17 cellular contexts compared by ENCODE assay signal in genomic region chr21:34833465-34833864, GRCh38.
DNase-seq lines count a peak whose midpoint lies in the region; ATAC-seq and TF ChIP-seq lines count a peak whose summit lies in the region.
"Had no signal": no experiment of that assay in that cellular context is flagged by ENCODE, and none has a peak within 500 bp of the region (broad histone marks: within the 10 kb centered on the region; RNA-seq: fewer than 3 reads in every experiment).

No MANE protein-coding gene starts in this region.

- H3K9me3 Mint-ChIP-seq in activated CD4-positive, alpha-beta T cell treated with anti-CD3 and anti-CD28 coated beads for 36 hours (ENCODE audit: low read depth) = no peaks in the 10 kb centered on the region
- no peaks in the 10 kb centered on the region for H3K9me3 Mint-ChIP-seq in CD8-positive, alpha-beta T cell

- no peak for ATAC-seq in activated CD4-positive, alpha-beta T cell treated with anti-CD3 and anti-CD28 coated beads for 36 hours
- no peak for ATAC-seq in CD8-positive, alpha-beta T cell
- ATAC-seq in left lobe of liver = peak; percentile 43
- ATAC-seq in PC-3 = no peak
- no peak for ATAC-seq in GM19035 (IDR thresholded peaks at IDR 0.05; ENCODE audit: unreplicated experiment)
- ATAC-seq: Right ventricle myocardium inferior had no signal

- intact Hi-C loops in activated CD4-positive, alpha-beta T cell treated with anti-CD3 and anti-CD28 coated beads for 36 hours (cut with DNase I, micrococcal nuclease) = no loop called here
- intact Hi-C loops in CD8-positive, alpha-beta T cell (cut with DNase I, micrococcal nuclease) = no loop called here
- intact Hi-C loops in PC-3 (cut with micrococcal nuclease) = no loop called here

- no peaks in the 10 kb centered on the region for H4K20me1 ChIP-seq in PC-3 (ENCODE audit: low read length)

- peaks cover 16% of the 10 kb centered on the region for H3K4me1 ChIP-seq in CD8-positive, alpha-beta T cell (ENCODE audit: insufficient read depth, low read length)
- H3K4me1 ChIP-seq in PC-3 (ENCODE audit: insufficient read depth, low read length) = peaks cover 34% of the 10 kb centered on the region

- TF ChIP-seq CTCF in CD8-positive, alpha-beta T cell (IDR thresholded peaks at IDR 0.05) = no peak
- TF ChIP-seq CTCF in PC-3 (conservative IDR thresholded peaks at IDR 0.05; ENCODE audit: low read depth, low read length) = no peak

- H3K4me3 Mint-ChIP-seq in activated CD4-positive, alpha-beta T cell treated with anti-CD3 and anti-CD28 coated beads for 36 hours = no peak overlapping the region
- H3K4me3 Mint-ChIP-seq in CD8-positive, alpha-beta T cell = no peak overlapping the region

- H3F3A ChIP-seq in PC-3 (ENCODE audit: low read length, unreplicated experiment) = peaks cover 20% of the 10 kb centered on the region

- H3K4me1 Mint-ChIP-seq in activated CD4-positive, alpha-beta T cell treated with anti-CD3 and anti-CD28 coated beads for 36 hours = peaks cover 34% of the 10 kb centered on the region
- peaks cover 36% of the 10 kb centered on the region for H3K4me1 Mint-ChIP-seq in CD8-positive, alpha-beta T cell (ENCODE audit: low read depth)

- H3K4me2 ChIP-seq in PC-3 (ENCODE audit: low read length) = no peak overlapping the region

- no peak overlapping the region for H2AFZ ChIP-seq in PC-3 (ENCODE audit: low read length)

- H3K9me3 ChIP-seq in CD8-positive, alpha-beta T cell (ENCODE audit: low read length) = no peaks in the 10 kb centered on the region
- no peaks in the 10 kb centered on the region for H3K9me3 ChIP-seq in PC-3 (ENCODE audit: low read length)
- H3K9me3 ChIP-seq: SJSA1 had no signal

- H3K36me3 ChIP-seq in CD8-positive, alpha-beta T cell (ENCODE audit: insufficient read depth, low read length) = peaks cover 39% of the 10 kb centered on the region
- H3K36me3 ChIP-seq in PC-3 (ENCODE audit: low read depth, low read length) = peaks cover 75% of the 10 kb centered on the region

- H3K9me2 ChIP-seq in PC-3 (replicated peaks; ENCODE audit: low read length) = no peaks in the 10 kb centered on the region

- H3K27me3 Mint-ChIP-seq in activated CD4-positive, alpha-beta T cell treated with anti-CD3 and anti-CD28 coated beads for 36 hours = no peaks in the 10 kb centered on the region
- no peaks in the 10 kb centered on the region for H3K27me3 Mint-ChIP-seq in CD8-positive, alpha-beta T cell (ENCODE audit: low read depth)

- DNase-seq in activated CD4-positive, alpha-beta T cell treated with anti-CD3 and anti-CD28 coated beads for 36 hours = no peak
- no peak for DNase-seq in activated CD4-positive, alpha-beta T cell treated with anti-CD3 and anti-CD28 coated beads for 48 hours
- DNase-seq in CD8-positive, alpha-beta T cell = no peak
- peak; percentile 53 for DNase-seq in NCI-H69 (lab: John Stamatoyannopoulos, UW)
- DNase-seq in left lobe of liver (ENCODE audit: low spot score) = peak; percentile 60
- no peak for DNase-seq in PC-3
- no peak for DNase-seq in activated gamma-delta T cell treated with Interleukin-2 at 50 U/mL for 16 hours
- DNase-seq: AML-193, C1 segment of cervical spinal cord, Kasumi-1, NCI-H1930, NCI-H510A, NCI-H748 treated with DMSO at 0.1 percent for 48 hours, OCI-M1 had no signal

- peaks cover 85% of the 10 kb centered on the region for H3K36me3 Mint-ChIP-seq in activated CD4-positive, alpha-beta T cell treated with anti-CD3 and anti-CD28 coated beads for 36 hours (ENCODE audit: low read depth)
- peaks cover 85% of the 10 kb centered on the region for H3K36me3 Mint-ChIP-seq in CD8-positive, alpha-beta T cell

- H3K27ac Mint-ChIP-seq in activated CD4-positive, alpha-beta T cell treated with anti-CD3 and anti-CD28 coated beads for 36 hours = peak overlapping the region; percentile 53
- peak overlapping the region; percentile 18 for H3K27ac Mint-ChIP-seq in CD8-positive, alpha-beta T cell

- no peak overlapping the region for H3K9ac ChIP-seq in PC-3 (ENCODE audit: low read length)

- POLR2A ChIA-PET in activated CD4-positive, alpha-beta T cell treated with anti-CD3 and anti-CD28 coated beads for 36 hours (lab: Charles Lee) = no interaction called here
- POLR2A ChIA-PET in CD8-positive, alpha-beta T cell (lab: Charles Lee) = interaction anchor here (0.6 kb wide), 1 partner anchor 21 kb away, joined by 3 read pairs; no protein-coding TSS in a partner anchor
- POLR2A ChIA-PET in PC-3 (lab: Charles Lee; ENCODE audit: unreplicated experiment) = interaction anchor here (1.0 kb wide), 1 partner anchor 55 kb away, joined by 5 read pairs; no protein-coding TSS in a partner anchor

- BruUV-seq in PC-3 (replicated peaks; lab: Mats Ljungman, UMichigan) = no TSS peak

- no peak overlapping the region for H3K27ac ChIP-seq in CD8-positive, alpha-beta T cell (ENCODE audit: low read depth, low read length)
- H3K27ac ChIP-seq in PC-3 (ENCODE audit: low read length) = no peak overlapping the region
- H3K27ac ChIP-seq: SJSA1 had no signal

- H3K4me3 ChIP-seq in CD8-positive, alpha-beta T cell (ENCODE audit: low read depth, low read length) = no peak overlapping the region
- H3K4me3 ChIP-seq in PC-3 (ENCODE audit: low read length) = no peak overlapping the region
- H3K4me3 ChIP-seq: SJSA1 had no signal

- CTCF ChIA-PET in activated CD4-positive, alpha-beta T cell treated with anti-CD3 and anti-CD28 coated beads for 36 hours (lab: Charles Lee) = interaction anchor here (0.8 kb wide), 1 partner anchor 88 kb away, joined by 3 read pairs; no protein-coding TSS in a partner anchor
- CTCF ChIA-PET in CD8-positive, alpha-beta T cell (lab: Charles Lee) = interaction anchor here (1.4 kb wide), 1 partner anchor 10 kb away, joined by 5 read pairs; no protein-coding TSS in a partner anchor
- CTCF ChIA-PET in PC-3 (lab: Charles Lee) = no interaction called here

- no peaks in the 10 kb centered on the region for H3K27me3 ChIP-seq in CD8-positive, alpha-beta T cell (ENCODE audit: insufficient read depth, low read length)
- H3K27me3 ChIP-seq in PC-3 (ENCODE audit: low read length) = no peaks in the 10 kb centered on the region
- H3K27me3 ChIP-seq: SJSA1 had no signal

- H3K79me2 ChIP-seq in PC-3 (ENCODE audit: low read length) = peaks cover 54% of the 10 kb centered on the region

Comparison
In these comparisons a context has a peak if more than half of its experiments do, and no peak if none do; other contexts are left out.
1. DNase-seq: peak in NCI-H69 (single experiment) and left lobe of liver (single experiment); none in activated CD4-positive, alpha-beta T cell treated with anti-CD3 and anti-CD28 coated beads for 36 hours (single experiment), activated CD4-positive, alpha-beta T cell treated with anti-CD3 and anti-CD28 coated beads for 48 hours (single experiment), CD8-positive, alpha-beta T cell (0 of 7), PC-3 (single experiment) and activated gamma-delta T cell treated with Interleukin-2 at 50 U/mL for 16 hours (single experiment).